ENCODE assay signal across 13 cellular contexts in genomic region chr6:52377538-52378221, GRCh38. TPM values are rescaled to one million over a fixed set of nuclear protein-coding genes. Genes with fewer than 3 reads are reported as not detected.
DNase-seq lines count a peak whose midpoint lies in the region; ATAC-seq and TF ChIP-seq lines count a peak whose summit lies in the region.
"Had no signal": no experiment of that assay in that cellular context is flagged by ENCODE, and none has a peak within 500 bp of the region (broad histone marks: within the 10 kb centered on the region; RNA-seq: fewer than 3 reads in every experiment).

No MANE protein-coding gene starts in this region.

- peak overlapping the region in 1 of 2 donors; percentile 72 for H3K4me3 Mint-ChIP-seq in CD14-positive monocyte

- H3K27me3 ChIP-seq in dorsolateral prefrontal cortex (no peaks in the 10 kb centered on the region), psoas muscle (ENCODE audit: insufficient read depth in 3 of 3, low read length in 2 of 3) (peaks cover 0 to 3% (median 0%) of the 10 kb centered on the region in 3 donors)
- H3K27me3 ChIP-seq: suprapubic skin had no signal

- H3K36me3 ChIP-seq in psoas muscle (ENCODE audit: insufficient read depth in 1 of 2, low read depth in 1 of 2), result no peaks in the 10 kb centered on the region
- H3K36me3 ChIP-seq: prostate gland, suprapubic skin had no signal

- TF ChIP-seq CTCF in CD14-positive monocyte (IDR thresholded peaks at IDR 0.05) (no peak), dorsolateral prefrontal cortex (IDR thresholded peaks at IDR 0.05 in 54 of 56, conservative IDR thresholded peaks at IDR 0.05 in 2 of 56; ENCODE audit: low read depth in 1 of 56, partially characterized antibody in 56 of 56) (no peak), psoas muscle (IDR thresholded peaks at IDR 0.05) (no peak)

- DNase-seq in CD14-positive monocyte (ENCODE audit: low spot score) (no peak), NOMO-1 (lab: John Stamatoyannopoulos, UW; ENCODE audit: unreplicated experiment in 2 of 2) (peak; percentile 19 to 65), dorsolateral prefrontal cortex (no peak), NCI-H187 treated with DMSO at 0.1 percent for 48 hours (lab: John Stamatoyannopoulos, UW) (no peak), psoas muscle (no peak), sciatic nerve (ENCODE audit: low spot score) (no peak)
- DNase-seq: NCI-H2081; stimulated activated CD4-positive, alpha-beta T cell treated with anti-CD3 and anti-CD28 coated beads, Interleukin-4, amount 100 ng/mL, for 4 hours had no signal

- H3K4me1 Mint-ChIP-seq in CD14-positive monocyte, result peaks cover 39% of the 10 kb centered on the region

- peaks cover 21 to 23% of the 10 kb centered on the region in 2 donors for H3K36me3 Mint-ChIP-seq in CD14-positive monocyte

- 74 to 92% (median 76%) methylated on average over 3 of the region's 3 CpGs for WGBS in psoas muscle, 3 donors

- ATAC-seq in GM19455 (IDR thresholded peaks at IDR 0.05; ENCODE audit: unreplicated experiment), result peak; percentile 58
- no peak for ATAC-seq in psoas muscle
- no peak for ATAC-seq in GM21576 (IDR thresholded peaks at IDR 0.05; ENCODE audit: unreplicated experiment)
- no peak for ATAC-seq in sciatic nerve

- H3K4me3 ChIP-seq in dorsolateral prefrontal cortex (peak overlapping the region in 11 of 59 donors; percentile 4 to 47 (median 21)), psoas muscle (no peak overlapping the region)
- H3K4me3 ChIP-seq: prostate gland, suprapubic skin had no signal

- H3K27ac ChIP-seq in dorsolateral prefrontal cortex, result peak overlapping the region in 57 of 59 donors; percentile 70 to 99 (median 92)
- no peak overlapping the region for H3K27ac ChIP-seq in psoas muscle
- H3K27ac ChIP-seq: prostate gland, RWPE1, suprapubic skin had no signal

- H3K9me3 Mint-ChIP-seq in CD14-positive monocyte, result peaks cover 0 to 7% (median 4%) of the 10 kb centered on the region in 7 donors

- no peaks in the 10 kb centered on the region for H3K4me1 ChIP-seq in psoas muscle
- H3K4me1 ChIP-seq: prostate gland, suprapubic skin had no signal

- H3K9me3 ChIP-seq in psoas muscle, result no peaks in the 10 kb centered on the region
- H3K9me3 ChIP-seq: prostate gland, suprapubic skin had no signal

- no peaks in the 10 kb centered on the region for H3K27me3 Mint-ChIP-seq in CD14-positive monocyte (ENCODE audit: low read depth in 3 of 3)

- intact Hi-C loops in CD14-positive monocyte (cut with micrococcal nuclease), result no loop called here
- intact Hi-C loops in dorsolateral prefrontal cortex (cut with DNase I), result no loop called here
- intact Hi-C loops in psoas muscle (cut with DNase I), result no loop called here
- intact Hi-C loops in sciatic nerve (cut with DNase I), result no loop called here

- peak overlapping the region in 6 of 7 donors; percentile 12 to 74 (median 44) for H3K27ac Mint-ChIP-seq in CD14-positive monocyte

RNA-seq across cellular contexts. Expression of gene PAQR8, which starts 15.7 kb away (rescaled TPM):
- polyA plus RNA-seq in CD14-positive monocyte (10 to 100 TPM in 1 of 2 donors, 1 to 10 TPM in 1; 6.8 to 17.4 TPM), psoas muscle (under 1 TPM; 0.39 to 0.55 (median 0.51) TPM)
- total RNA-seq in dorsolateral prefrontal cortex (100 to 1,000 TPM in 46 of 120 experiments, 10 to 100 TPM in 74; 40.1 to 180 (median 87.5) TPM), psoas muscle (1 to 10 TPM in 2 of 4 donors, under 1 TPM in 2; 0.68 to 1.3 (median 1.00) TPM), sciatic nerve (24.3 TPM)

RNA-seq across cellular contexts. Expression of gene EFHC1, which starts 42.5 kb away (rescaled TPM):
- polyA plus RNA-seq in CD14-positive monocyte (1 to 10 TPM in 1 of 2 donors, under 1 TPM in 1; 0.30 to 2.3 TPM), psoas muscle (1 to 10 TPM; 2.0 to 3.9 (median 3.0) TPM)
- total RNA-seq in dorsolateral prefrontal cortex (10 to 100 TPM; 18.1 to 39.8 (median 27.3) TPM), psoas muscle (1 to 10 TPM; 1.5 to 2.1 (median 1.7) TPM), sciatic nerve (38.7 TPM)

Comparison
In these comparisons a context has a peak if more than half of its experiments do, and no peak if none do; other contexts are left out.
1. DNase-seq: peak in NOMO-1 (2 of 2); none in CD14-positive monocyte (single experiment), dorsolateral prefrontal cortex (0 of 10), NCI-H187 treated with DMSO at 0.1 percent for 48 hours (single experiment), psoas muscle (0 of 2) and sciatic nerve (single experiment).
2. RNA of gene PAQR8, which starts 15.7 kb away (total RNA-seq): 40.1 to 180 TPM in dorsolateral prefrontal cortex and 24.3 TPM in sciatic nerve (single experiment); 0.68 to 1.3 TPM in psoas muscle; every median in the first group is over 10 times any median in the second.
3. RNA of gene EFHC1, which starts 42.5 kb away (total RNA-seq): 38.7 TPM in sciatic nerve (single experiment) and 18.1 to 39.8 TPM in dorsolateral prefrontal cortex; 1.5 to 2.1 TPM in psoas muscle; every median in the first group is over 4 times any median in the second.